21 cellular contexts compared by ENCODE assay signal in the genomic region with DNA sequence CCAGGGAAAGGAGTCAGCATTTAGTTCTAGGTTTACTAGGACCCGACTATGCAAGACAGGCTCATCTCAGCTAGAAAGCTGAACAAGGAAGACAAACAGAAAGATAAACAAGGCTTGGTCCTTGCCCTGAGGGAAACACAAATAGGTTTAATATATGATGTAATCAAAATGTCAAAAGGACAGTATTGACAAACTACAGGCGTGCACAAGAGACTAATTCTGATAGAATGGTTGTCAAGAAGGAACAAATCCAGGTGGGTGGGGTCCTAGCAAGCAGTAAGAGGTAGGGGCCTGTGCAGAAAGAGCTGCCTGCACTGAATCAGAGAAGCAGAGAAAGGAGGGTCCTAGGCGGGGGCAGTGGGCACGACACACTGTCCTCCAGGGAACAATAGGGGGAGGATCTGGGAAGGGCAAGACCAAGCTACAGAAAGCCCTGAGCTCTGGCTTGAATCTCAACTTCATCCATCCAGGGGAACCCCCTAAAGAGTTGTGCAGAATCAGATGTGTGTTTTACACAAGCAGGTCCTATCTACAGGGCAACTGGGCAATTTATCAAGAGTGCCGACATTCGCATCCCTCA. TPM values are rescaled to one million over a fixed set of nuclear protein-coding genes. Genes with fewer than 3 reads are reported as not detected.
DNase-seq lines count a peak whose midpoint lies in the region; ATAC-seq and TF ChIP-seq lines count a peak whose summit lies in the region.
"Had no signal": no experiment of that assay in that cellular context is flagged by ENCODE, and none has a peak within 500 bp of the region (broad histone marks: within the 10 kb centered on the region; RNA-seq: fewer than 3 reads in every experiment).

No MANE protein-coding gene starts in this region.

- H3K27ac ChIP-seq in esophagus muscularis mucosa (replicated peaks in 1 of 4) (peak overlapping the region; percentile 46 to 69 (median 64)), thyroid gland (peak overlapping the region; percentile 89 to 99 (median 92)), tibial nerve (no peak overlapping the region)
- H3K27ac ChIP-seq: adrenal gland, BLaER1, dorsolateral prefrontal cortex, epithelial cell of prostate, foreskin keratinocyte, hepatocyte had no signal

- H3K4me3 ChIP-seq in esophagus muscularis mucosa (no peak overlapping the region), thyroid gland (replicated peaks in 1 of 3) (no peak overlapping the region), tibial nerve (no peak overlapping the region)
- H3K4me3 ChIP-seq: adrenal gland, BLaER1, dorsolateral prefrontal cortex, GM12878, hepatocyte, lung had no signal

- peaks cover 3% of the 10 kb centered on the region for H3K9me3 Mint-ChIP-seq in activated CD4-positive, alpha-beta T cell treated with anti-CD3 and anti-CD28 coated beads, Interleukin-2, amount 10 ng/mL, durations not matched to agents 24 days and 14 days

- peaks cover 47% of the 10 kb centered on the region for H3K4me1 Mint-ChIP-seq in activated CD4-positive, alpha-beta T cell treated with anti-CD3 and anti-CD28 coated beads, Interleukin-2, amount 10 ng/mL, durations not matched to agents 24 days and 14 days

- no peak for TF ChIP-seq EP300 in esophagus muscularis mucosa (IDR thresholded peaks at IDR 0.05)
- TF ChIP-seq EP300 in tibial nerve (IDR thresholded peaks at IDR 0.05), result no peak

- H3K36me3 Mint-ChIP-seq in activated CD4-positive, alpha-beta T cell treated with anti-CD3 and anti-CD28 coated beads, Interleukin-2, amount 10 ng/mL, durations not matched to agents 24 days and 14 days (ENCODE audit: low read depth), result peaks cover 69% of the 10 kb centered on the region

- no peaks in the 10 kb centered on the region for H3K27me3 Mint-ChIP-seq in activated CD4-positive, alpha-beta T cell treated with anti-CD3 and anti-CD28 coated beads, Interleukin-2, amount 10 ng/mL, durations not matched to agents 24 days and 14 days
- H3K27me3 Mint-ChIP-seq: activated CD8-positive, alpha-beta memory T cell treated with anti-CD3 and anti-CD28 coated beads, Interleukin-2, amount 10 ng/mL, durations not matched to agents 7 days and 5 days had no signal

- H3K27me3 ChIP-seq in esophagus muscularis mucosa (no peaks in the 10 kb centered on the region), thyroid gland (no peaks in the 10 kb centered on the region), tibial nerve (no peaks in the 10 kb centered on the region)
- H3K27me3 ChIP-seq: adrenal gland, BLaER1, dorsolateral prefrontal cortex, foreskin keratinocyte, hepatocyte had no signal

- 68% methylated on average over 6 of the region's 6 CpGs for WGBS in esophagus muscularis mucosa
- WGBS in thyroid gland, 2 donors, result 62 to 63% methylated on average over 6 of the region's 6 CpGs
- WGBS in tibial nerve, 2 donors, result 73 to 80% methylated on average over 6 of the region's 6 CpGs

- no peaks in the 10 kb centered on the region for H3K9me3 ChIP-seq in esophagus muscularis mucosa
- H3K9me3 ChIP-seq in thyroid gland, result no peaks in the 10 kb centered on the region
- H3K9me3 ChIP-seq in tibial nerve, result no peaks in the 10 kb centered on the region
- H3K9me3 ChIP-seq: adrenal gland had no signal

- no peak overlapping the region for H3K4me3 Mint-ChIP-seq in activated CD4-positive, alpha-beta T cell treated with anti-CD3 and anti-CD28 coated beads, Interleukin-2, amount 10 ng/mL, durations not matched to agents 24 days and 14 days
- H3K4me3 Mint-ChIP-seq: activated CD8-positive, alpha-beta memory T cell treated with anti-CD3 and anti-CD28 coated beads, Interleukin-2, amount 10 ng/mL, durations not matched to agents 7 days and 5 days had no signal

- TF ChIP-seq POLR2A in esophagus muscularis mucosa (IDR thresholded peaks at IDR 0.05; ENCODE audit: low read depth) (no peak), thyroid gland (IDR thresholded peaks at IDR 0.05) (peak in 1 of 2 donors; percentile 67), tibial nerve (IDR thresholded peaks at IDR 0.05) (no peak)

- H3K4me1 ChIP-seq in esophagus muscularis mucosa (peaks cover 2 to 51% (median 42%) of the 10 kb centered on the region in 4 donors), thyroid gland (peaks cover 76 to 86% of the 10 kb centered on the region in 2 donors), tibial nerve (peaks cover 0 to 20% (median 2%) of the 10 kb centered on the region in 4 donors)
- H3K4me1 ChIP-seq: foreskin keratinocyte had no signal

- no peak for ATAC-seq in GM19328 (IDR thresholded peaks at IDR 0.05; ENCODE audit: unreplicated experiment)
- ATAC-seq in HG03457 (IDR thresholded peaks at IDR 0.05; ENCODE audit: unreplicated experiment), result no peak
- ATAC-seq: activated CD8-positive, alpha-beta memory T cell treated with anti-CD3 and anti-CD28 coated beads, Interleukin-2, amount 10 ng/mL, durations not matched to agents 7 days and 5 days; foreskin keratinocyte; GM12878 had no signal

- intact Hi-C loops in activated CD4-positive, alpha-beta T cell treated with anti-CD3 and anti-CD28 coated beads, Interleukin-2, amount 10 ng/mL, durations not matched to agents 24 days and 14 days (cut with micrococcal nuclease), result no loop called here
- intact Hi-C loops in esophagus muscularis mucosa (cut with DNase I), result no loop called here
- intact Hi-C loops in thyroid gland (cut with DNase I), result no loop called here

- peaks cover 0 to 62% (median 19%) of the 10 kb centered on the region in 4 donors for H3K36me3 ChIP-seq in esophagus muscularis mucosa
- H3K36me3 ChIP-seq in thyroid gland, result no peaks in the 10 kb centered on the region
- peaks cover 0 to 41% (median 0%) of the 10 kb centered on the region in 3 donors for H3K36me3 ChIP-seq in tibial nerve
- H3K36me3 ChIP-seq: adrenal gland had no signal

- H3K27ac Mint-ChIP-seq in activated CD4-positive, alpha-beta T cell treated with anti-CD3 and anti-CD28 coated beads, Interleukin-2, amount 10 ng/mL, durations not matched to agents 24 days and 14 days, result peak overlapping the region; percentile 45
- H3K27ac Mint-ChIP-seq: activated CD8-positive, alpha-beta memory T cell treated with anti-CD3 and anti-CD28 coated beads, Interleukin-2, amount 10 ng/mL, durations not matched to agents 7 days and 5 days had no signal

- DNase-seq in activated CD4-positive, alpha-beta T cell treated with anti-CD3 and anti-CD28 coated beads, Interleukin-2, amount 10 ng/mL, durations not matched to agents 24 days and 14 days, result no peak
- DNase-seq in activated CD4-positive, alpha-beta T cell treated with anti-CD3 and anti-CD28 coated beads for 48 hours, result no peak
- DNase-seq in NCI-H2029 (lab: John Stamatoyannopoulos, UW), result peak; percentile 66
- no peak for DNase-seq in esophagus muscularis mucosa (ENCODE audit: extremely low spot score)
- DNase-seq in thyroid gland, result no peak
- DNase-seq in tibial nerve (ENCODE audit: low spot score in 2 of 2), result no peak
- DNase-seq: activated CD4-positive, CD25-positive, alpha-beta regulatory T cell treated with anti-CD3 and anti-CD28 coated beads, Interleukin-2, amount 50 U/mL, for 72 hours; activated CD8-positive, alpha-beta memory T cell treated with anti-CD3 and anti-CD28 coated beads, Interleukin-2, amount 10 ng/mL, durations not matched to agents 7 days and 5 days; adrenal gland; dorsolateral prefrontal cortex; foreskin keratinocyte; KG1; NCI-H2081 treated with DMSO at 0.1 percent for 48 hours; retina had no signal

- TF ChIP-seq CTCF in esophagus muscularis mucosa (IDR thresholded peaks at IDR 0.05), result no peak
- TF ChIP-seq CTCF in thyroid gland (IDR thresholded peaks at IDR 0.05), result no peak
- TF ChIP-seq CTCF in tibial nerve (IDR thresholded peaks at IDR 0.05), result no peak

RNA-seq across cellular contexts. Expression of gene RFTN1, which starts 23.3 kb away (rescaled TPM):
- total RNA-seq in activated CD4-positive, alpha-beta T cell treated with anti-CD3 and anti-CD28 coated beads, Interleukin-2, amount 10 ng/mL, durations not matched to agents 24 days and 14 days, result 90.6 and 92.4 TPM in 2 replicates
- total RNA-seq in esophagus muscularis mucosa, result 100 to 1,000 TPM in 2 of 4 donors, 10 to 100 TPM in 2; 79.7 to 142 (median 104) TPM
- 100 to 1,000 TPM; 110 to 239 (median 153) TPM for total RNA-seq in thyroid gland
- 100 to 1,000 TPM; 113 to 137 (median 122) TPM for total RNA-seq in tibial nerve

Comparison
In these comparisons a context has a peak if more than half of its experiments do, and no peak if none do; other contexts are left out.
1. H3K27ac ChIP-seq: peak in esophagus muscularis mucosa (4 of 4) and thyroid gland (3 of 3); none in tibial nerve (0 of 4).